In genomic region chr3:138670409-138670808, GRCh38 we compare ENCODE assay signal across 24 cellular contexts.
DNase-seq lines count a peak whose midpoint lies in the region; TF ChIP-seq lines count a peak whose summit lies in the region.
"Had no signal": no experiment of that assay in that cellular context is flagged by ENCODE, and none has a peak within 500 bp of the region (broad histone marks: within the 10 kb centered on the region; RNA-seq: fewer than 3 reads in every experiment).

No MANE protein-coding gene starts in this region.

- H3K4me1 ChIP-seq in hepatocyte (ENCODE audit: insufficient read depth): peaks cover 32% of the 10 kb centered on the region
- H3K4me1 ChIP-seq: A549 had no signal

- H3K4me2 ChIP-seq in hepatocyte: no peak overlapping the region
- H3K4me2 ChIP-seq: A549 had no signal

- DNase-seq in NCI-H1092 treated with DMSO at 0.1 percent for 48 hours (lab: John Stamatoyannopoulos, UW): peak; percentile 11
- DNase-seq in NCI-H1092 (lab: John Stamatoyannopoulos, UW): no peak
- DNase-seq in COR-L47 (lab: John Stamatoyannopoulos, UW): peak; percentile 4
- DNase-seq in NCI-H1105 treated with DMSO at 0.1 percent for 48 hours (lab: John Stamatoyannopoulos, UW): peak; percentile 82
- peak; percentile 27 for DNase-seq in hepatocyte (ENCODE audit: low spot score)
- DNase-seq in NCI-H128 (lab: John Stamatoyannopoulos, UW; ENCODE audit: unreplicated experiment): no peak
- DNase-seq in islet precursor cell: no peak
- DNase-seq in HT-29 (ENCODE audit: low spot score): no peak
- DNase-seq: activated CD4-positive, alpha-beta memory T cell treated with anti-CD3 and anti-CD28 coated beads, Interleukin-2, amount 10 ng/mL, durations not matched to agents 7 days and 5 days; activated CD4-positive, alpha-beta T cell treated with anti-CD3 and anti-CD28 coated beads for 1 hour; activated CD8-positive, alpha-beta memory T cell treated with anti-CD3 and anti-CD28 coated beads, Interleukin-2, amount 50 U/mL, for 4 hours; activated naive CD4-positive, alpha-beta T cell treated with anti-CD3 and anti-CD28 coated beads for 36 hours; Calu3; foreskin melanocyte; heart left ventricle; kidney glomerular epithelial cell; NCI-H187; NCI-H2227 treated with DMSO at 0.1 percent for 48 hours; nephron progenitor cell; PC-3; transverse colon had no signal

- TF ChIP-seq CTCF in hepatocyte (IDR thresholded peaks at IDR 0.05; ENCODE audit: poor library complexity): no peak

- H3K27ac ChIP-seq in hepatocyte: peak overlapping the region; percentile 44
- H3K27ac ChIP-seq: A549, heart left ventricle had no signal

- no peaks in the 10 kb centered on the region for H3K36me3 ChIP-seq in hepatocyte (replicated peaks; ENCODE audit: insufficient read depth, low read depth)

- no peaks in the 10 kb centered on the region for H3K79me2 ChIP-seq in hepatocyte

- no peak overlapping the region for H2AFZ ChIP-seq in hepatocyte

- no peak overlapping the region for H3K4me3 ChIP-seq in hepatocyte
- H3K4me3 ChIP-seq: A549, HAP-1, heart left ventricle, lung, transverse colon had no signal

- H3K9me3 ChIP-seq in hepatocyte (ENCODE audit: low read depth): no peaks in the 10 kb centered on the region

- H3K9me2 ChIP-seq in hepatocyte (replicated peaks; ENCODE audit: insufficient read depth): no peaks in the 10 kb centered on the region

- no peaks in the 10 kb centered on the region for H3K27me3 ChIP-seq in hepatocyte
- H3K27me3 ChIP-seq: heart left ventricle, transverse colon had no signal

- no peaks in the 10 kb centered on the region for H4K20me1 ChIP-seq in hepatocyte (ENCODE audit: insufficient read depth, poor library complexity, severe bottlenecking)

Comparison
In these comparisons a context has a peak if more than half of its experiments do, and no peak if none do; other contexts are left out.
1. DNase-seq: peak in NCI-H1092 treated with DMSO at 0.1 percent for 48 hours (single experiment), COR-L47 (single experiment), NCI-H1105 treated with DMSO at 0.1 percent for 48 hours (single experiment) and hepatocyte (single experiment); none in NCI-H1092 (single experiment), NCI-H128 (single experiment), islet precursor cell (single experiment) and HT-29 (single experiment).